In genomic region chr1:234611799-234612351, GRCh38 we compare ENCODE assay signal across 1 cellular context.
TF ChIP-seq lines count a peak whose summit lies in the region.

No MANE protein-coding gene starts in this region.

TF ChIP-seq in HepG2, 621 proteins besides CTCF, POLR2A, EP300 and RAD21 (continued from another document):
- TF ChIP-seq, protein P1, sequence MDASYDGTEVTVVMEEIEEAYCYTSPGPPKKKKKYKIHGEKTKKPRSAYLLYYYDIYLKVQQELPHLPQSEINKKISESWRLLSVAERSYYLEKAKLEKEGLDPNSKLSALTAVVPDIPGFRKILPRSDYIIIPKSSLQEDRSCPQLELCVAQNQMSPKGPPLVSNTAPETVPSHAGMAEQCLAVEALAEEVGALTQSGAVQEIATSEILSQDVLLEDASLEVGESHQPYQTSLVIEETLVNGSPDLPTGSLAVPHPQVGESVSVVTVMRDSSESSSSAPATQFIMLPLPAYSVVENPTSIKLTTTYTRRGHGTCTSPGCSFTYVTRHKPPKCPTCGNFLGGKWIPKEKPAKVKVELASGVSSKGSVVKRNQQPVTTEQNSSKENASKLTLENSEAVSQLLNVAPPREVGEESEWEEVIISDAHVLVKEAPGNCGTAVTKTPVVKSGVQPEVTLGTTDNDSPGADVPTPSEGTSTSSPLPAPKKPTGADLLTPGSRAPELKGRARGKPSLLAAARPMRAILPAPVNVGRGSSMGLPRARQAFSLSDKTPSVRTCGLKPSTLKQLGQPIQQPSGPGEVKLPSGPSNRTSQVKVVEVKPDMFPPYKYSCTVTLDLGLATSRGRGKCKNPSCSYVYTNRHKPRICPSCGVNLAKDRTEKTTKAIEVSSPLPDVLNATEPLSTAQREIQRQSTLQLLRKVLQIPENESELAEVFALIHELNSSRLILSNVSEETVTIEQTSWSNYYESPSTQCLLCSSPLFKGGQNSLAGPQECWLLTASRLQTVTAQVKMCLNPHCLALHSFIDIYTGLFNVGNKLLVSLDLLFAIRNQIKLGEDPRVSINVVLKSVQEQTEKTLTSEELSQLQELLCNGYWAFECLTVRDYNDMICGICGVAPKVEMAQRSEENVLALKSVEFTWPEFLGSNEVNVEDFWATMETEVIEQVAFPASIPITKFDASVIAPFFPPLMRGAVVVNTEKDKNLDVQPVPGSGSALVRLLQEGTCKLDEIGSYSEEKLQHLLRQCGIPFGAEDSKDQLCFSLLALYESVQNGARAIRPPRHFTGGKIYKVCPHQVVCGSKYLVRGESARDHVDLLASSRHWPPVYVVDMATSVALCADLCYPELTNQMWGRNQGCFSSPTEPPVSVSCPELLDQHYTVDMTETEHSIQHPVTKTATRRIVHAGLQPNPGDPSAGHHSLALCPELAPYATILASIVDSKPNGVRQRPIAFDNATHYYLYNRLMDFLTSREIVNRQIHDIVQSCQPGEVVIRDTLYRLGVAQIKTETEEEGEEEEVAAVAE (CRISPR knock-in tag; IDR thresholded peaks at IDR 0.05; ENCODE audit: borderline replicate concordance): no peak
- TF ChIP-seq, protein P2, sequence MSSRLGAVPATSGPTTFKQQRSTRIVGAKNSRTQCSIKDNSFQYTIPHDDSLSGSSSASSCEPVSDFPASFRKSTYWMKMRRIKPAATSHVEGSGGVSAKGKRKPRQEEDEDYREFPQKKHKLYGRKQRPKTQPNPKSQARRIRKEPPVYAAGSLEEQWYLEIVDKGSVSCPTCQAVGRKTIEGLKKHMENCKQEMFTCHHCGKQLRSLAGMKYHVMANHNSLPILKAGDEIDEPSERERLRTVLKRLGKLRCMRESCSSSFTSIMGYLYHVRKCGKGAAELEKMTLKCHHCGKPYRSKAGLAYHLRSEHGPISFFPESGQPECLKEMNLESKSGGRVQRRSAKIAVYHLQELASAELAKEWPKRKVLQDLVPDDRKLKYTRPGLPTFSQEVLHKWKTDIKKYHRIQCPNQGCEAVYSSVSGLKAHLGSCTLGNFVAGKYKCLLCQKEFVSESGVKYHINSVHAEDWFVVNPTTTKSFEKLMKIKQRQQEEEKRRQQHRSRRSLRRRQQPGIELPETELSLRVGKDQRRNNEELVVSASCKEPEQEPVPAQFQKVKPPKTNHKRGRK (CRISPR knock-in tag; IDR thresholded peaks at IDR 0.05): no peak
- peak; percentile 64; the same call in 1 of the 2 replicates for TF ChIP-seq NAIF1 (CRISPR knock-in tag; IDR thresholded peaks at IDR 0.05; ENCODE audit: borderline replicate concordance)
